In the genomic region with DNA sequence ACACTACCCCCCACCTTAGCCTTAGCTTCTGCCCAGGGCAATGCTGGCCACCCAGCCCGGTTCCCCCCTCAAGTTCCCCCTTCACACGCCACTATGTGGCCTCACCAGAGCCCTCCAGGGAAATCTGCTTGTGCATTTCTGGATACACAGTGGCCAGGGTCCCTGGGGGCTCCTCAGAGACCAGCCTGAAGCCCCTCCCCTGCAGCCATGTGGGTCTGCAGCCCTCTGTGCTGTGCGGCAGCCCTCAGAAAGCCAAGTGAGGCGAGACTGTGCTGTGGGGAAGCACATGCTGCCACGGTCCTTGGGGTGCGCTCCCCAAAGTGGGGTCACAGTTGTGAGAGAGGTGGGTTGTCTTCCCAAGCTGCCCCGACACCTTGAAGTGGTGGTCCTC, we compare ENCODE assay signal across 1 cellular context.
TF ChIP-seq lines count a peak whose summit lies in the region.

No MANE protein-coding gene starts in this region.

TF ChIP-seq in K562, 482 proteins besides CTCF, POLR2A, EP300 and RAD21:
- TF ChIP-seq ZNF384 (IDR thresholded peaks at IDR 0.05; ENCODE audit: low read depth, low read length), result no peak
- 0 out of 2 replicates have a peak, but pooled peaks have one; percentile 2 for TF ChIP-seq RBFOX2 (IDR thresholded peaks at IDR 0.05; ENCODE audit: low read depth, low read length)
